In genomic region chr14:55436530-55436929, GRCh38 we compare ENCODE assay signal across 2 cellular contexts.
A peak's percentile ranks its signal among the peaks of the same experiment; 100 is the strongest.
TF ChIP-seq lines count a peak whose summit lies in the region.

No MANE protein-coding gene starts in this region.

TF ChIP-seq in HepG2, 621 proteins besides CTCF, POLR2A, EP300 and RAD21:
- TF ChIP-seq, protein P1, sequence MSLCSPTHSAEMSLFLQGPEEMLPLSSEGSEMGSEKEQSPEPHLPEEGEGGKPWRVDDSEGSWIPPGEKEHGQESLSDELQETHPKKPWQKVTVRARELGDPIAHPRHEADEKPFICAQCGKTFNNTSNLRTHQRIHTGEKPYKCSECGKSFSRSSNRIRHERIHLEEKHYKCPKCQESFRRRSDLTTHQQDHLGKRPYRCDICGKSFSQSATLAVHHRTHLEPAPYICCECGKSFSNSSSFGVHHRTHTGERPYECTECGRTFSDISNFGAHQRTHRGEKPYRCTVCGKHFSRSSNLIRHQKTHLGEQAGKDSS (CRISPR knock-in tag; IDR thresholded peaks at IDR 0.05; ENCODE audit: borderline replicate concordance, low read depth), result no peak
- TF ChIP-seq HNF4G (IDR thresholded peaks at IDR 0.05; ENCODE audit: borderline replicate concordance, low read depth, low read length), result 0 out of 2 replicates have a peak, but pooled peaks have one; percentile 21
- no peak for TF ChIP-seq HNF4G (CRISPR knock-in tag; IDR thresholded peaks at IDR 0.05; ENCODE audit: borderline replicate concordance, low read depth)
- TF ChIP-seq HNF4A (CRISPR knock-in tag; IDR thresholded peaks at IDR 0.05), result peak; percentile 27; the same call in 1 of the 2 replicates

TF ChIP-seq in endothelial cell of umbilical vein, 7 proteins besides CTCF, POLR2A, EP300 and RAD21:
- TF ChIP-seq JUN (IDR thresholded peaks at IDR 0.05; ENCODE audit: borderline replicate concordance, insufficient read depth, insufficient read length, low read depth) (no peak), FOS (IDR thresholded peaks at IDR 0.05; ENCODE audit: borderline replicate concordance, insufficient read depth, low read length) (no peak), GATA2 (IDR thresholded peaks at IDR 0.05; ENCODE audit: insufficient read depth, insufficient read length, low read depth, low read length) (no peak), EZH2 (IDR thresholded peaks at IDR 0.05; ENCODE audit: borderline replicate concordance, low read depth, low read length, severe bottlenecking) (no peak), MYC (IDR thresholded peaks at IDR 0.05; ENCODE audit: low read depth, low read length) (no peak), POLR2AphosphoS5 (IDR thresholded peaks at IDR 0.05; ENCODE audit: insufficient read depth, low read depth, low read length) (no peak)
- TF ChIP-seq, protein P2, sequence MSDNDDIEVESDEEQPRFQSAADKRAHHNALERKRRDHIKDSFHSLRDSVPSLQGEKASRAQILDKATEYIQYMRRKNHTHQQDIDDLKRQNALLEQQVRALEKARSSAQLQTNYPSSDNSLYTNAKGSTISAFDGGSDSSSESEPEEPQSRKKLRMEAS (IDR thresholded peaks at IDR 0.05; ENCODE audit: insufficient read depth, insufficient read length), result no peak
